ENCODE assay signal across 16 cellular contexts in genomic region chr4:150240011-150240410, GRCh38.
"Had no signal": no experiment of that assay in that cellular context is flagged by ENCODE, and none has a peak within 500 bp of the region (broad histone marks: within the 10 kb centered on the region; RNA-seq: fewer than 3 reads in every experiment).

No MANE protein-coding gene starts in this region.

- H3K4me3 ChIP-seq: colonic mucosa, gastroesophageal sphincter, heart right ventricle, pancreas, sigmoid colon, spleen, thoracic aorta had no signal

- H3K9me3 ChIP-seq: colonic mucosa, gastroesophageal sphincter, heart right ventricle, pancreas, sigmoid colon, spleen, thoracic aorta had no signal

- H3K36me3 ChIP-seq: colonic mucosa, pancreas, spleen, thoracic aorta, WERI-Rb-1 had no signal

- H3K27ac Mint-ChIP-seq: activated naive CD8-positive, alpha-beta T cell; stimulated activated naive B cell treated with anti-CD40 and anti-IgM and Interleukin-4, amounts not matched to agents 10 μg/mL and 1 μg/mL and 100 μg/mL, for 72 hours had no signal

- H3K4me1 ChIP-seq: colonic mucosa had no signal

- H3K4me1 Mint-ChIP-seq: naive thymus-derived CD8-positive, alpha-beta T cell; stimulated activated naive B cell treated with anti-CD40 and anti-IgM and Interleukin-4, amounts not matched to agents 10 μg/mL and 1 μg/mL and 100 μg/mL, for 72 hours had no signal

- H3K27me3 Mint-ChIP-seq: stimulated activated naive B cell treated with anti-CD40 and anti-IgM and Interleukin-4, amounts not matched to agents 10 μg/mL and 1 μg/mL and 100 μg/mL, for 72 hours had no signal

- H3K27ac ChIP-seq: colonic mucosa, gastroesophageal sphincter, heart right ventricle, pancreas, sigmoid colon, spleen, WERI-Rb-1 had no signal

- H3K36me3 Mint-ChIP-seq: activated naive CD8-positive, alpha-beta T cell; naive thymus-derived CD8-positive, alpha-beta T cell; stimulated activated naive B cell treated with anti-CD40 and anti-IgM and Interleukin-4, amounts not matched to agents 10 μg/mL and 1 μg/mL and 100 μg/mL, for 72 hours had no signal

- H3K27me3 ChIP-seq: colonic mucosa, gastroesophageal sphincter, heart right ventricle, pancreas, sigmoid colon, spleen had no signal

- DNase-seq: activated CD4-positive, alpha-beta T cell treated with anti-CD3 and anti-CD28 coated beads, Interleukin-2, amount 50 U/mL, for 48 hours; activated gamma-delta T cell; central memory CD4-positive, alpha-beta T cell; colonic mucosa; erythroblast; heart right ventricle; mesendoderm; naive thymus-derived CD8-positive, alpha-beta T cell; pancreas; sigmoid colon; spleen; stimulated activated naive B cell treated with anti-CD40 and anti-IgM and Interleukin-4, amounts not matched to agents 10 μg/mL and 1 μg/mL and 100 μg/mL, for 72 hours; WERI-Rb-1 had no signal

- ATAC-seq: gastroesophageal sphincter; heart right ventricle; naive thymus-derived CD8-positive, alpha-beta T cell; pancreas; stimulated activated naive B cell treated with anti-CD40 and anti-IgM and Interleukin-4, amounts not matched to agents 10 μg/mL and 1 μg/mL and 100 μg/mL, for 72 hours had no signal

- H3K9me3 Mint-ChIP-seq: naive thymus-derived CD8-positive, alpha-beta T cell; stimulated activated naive B cell treated with anti-CD40 and anti-IgM and Interleukin-4, amounts not matched to agents 10 μg/mL and 1 μg/mL and 100 μg/mL, for 72 hours had no signal

- H3K4me3 Mint-ChIP-seq: activated naive CD8-positive, alpha-beta T cell; naive thymus-derived CD8-positive, alpha-beta T cell; stimulated activated naive B cell treated with anti-CD40 and anti-IgM and Interleukin-4, amounts not matched to agents 10 μg/mL and 1 μg/mL and 100 μg/mL, for 72 hours had no signal
